In genomic region chr4:184475096-184475461, GRCh38 we compare ENCODE assay signal across 7 cellular contexts. TPM values are rescaled to one million over a fixed set of nuclear protein-coding genes. Genes with fewer than 3 reads are reported as not detected.
DNase-seq lines count a peak whose midpoint lies in the region; ATAC-seq and TF ChIP-seq lines count a peak whose summit lies in the region.

No MANE protein-coding gene starts in this region.

- H3K4me2 ChIP-seq in HCT116 (ENCODE audit: low read length), result peak overlapping the region; percentile 82
- peak overlapping the region; percentile 88 for H3K4me2 ChIP-seq in neural cell (ENCODE audit: low read length)

- TF ChIP-seq POLR2A in HCT116 (IDR thresholded peaks at IDR 0.05; ENCODE audit: borderline replicate concordance, extremely low read depth, insufficient read depth, insufficient read length), result no peak

- H2AFZ ChIP-seq in HCT116 (ENCODE audit: low read depth, low read length, poor library complexity, severe bottlenecking) (no peak overlapping the region), neural cell (ENCODE audit: low read depth, low read length) (no peak overlapping the region)

- ATAC-seq in GM18498 (IDR thresholded peaks at IDR 0.05; ENCODE audit: unreplicated experiment) (peak; percentile 21), HCT116 (peak; percentile 28), thoracic aorta (ENCODE audit: insufficient number of reproducible peaks, low FRiP score, low read depth) (no peak)

- H3K4me1 Mint-ChIP-seq in activated T-helper 1 cell treated with anti-CD3 and anti-CD28 coated beads, Interleukin-12 subunit alpha, Interleukin-12 subunit beta, Interleukin-2, Interleukin-4 antibody, amounts not matched to agents 30 ng/mL and 10 ng/mL and 1 ng/mL, durations not matched to agents 14 hours and 24 hours and 36 hours (ENCODE audit: low read depth), result peaks cover 63% of the 10 kb centered on the region

- CTCF ChIA-PET in HCT116 (lab: Charles Lee), result no interaction called here

- H4K20me1 ChIP-seq in HCT116 (ENCODE audit: insufficient read depth), result no peaks in the 10 kb centered on the region
- H4K20me1 ChIP-seq in neural cell (ENCODE audit: insufficient read depth), result no peaks in the 10 kb centered on the region

- intact Hi-C loops in HCT116 (cut with micrococcal nuclease), result no loop called here
- intact Hi-C loops in activated T-helper 1 cell treated with anti-CD3 and anti-CD28 coated beads, Interleukin-12 subunit alpha, Interleukin-12 subunit beta, Interleukin-2, Interleukin-4 antibody, amounts not matched to agents 30 ng/mL and 10 ng/mL and 1 ng/mL, durations not matched to agents 14 hours and 24 hours and 36 hours (cut with micrococcal nuclease), result loop anchor here (1.0 to 10.0 kb wide), 3 partner anchors 31 to 350 kb away; partner anchors contain the start of gene ACSL1

- H3K9me2 ChIP-seq in HCT116 (ENCODE audit: insufficient read depth) (no peaks in the 10 kb centered on the region), neural cell (ENCODE audit: insufficient read depth, low read length) (no peaks in the 10 kb centered on the region)

- H3K4me3 ChIP-seq in HCT116 (replicated peaks in 1 of 2; ENCODE audit: low read depth in 1 of 2, low read length in 2 of 2) (peak overlapping the region; percentile 63 to 68), neural cell (ENCODE audit: low read length) (peak overlapping the region; percentile 88), thoracic aorta (peak overlapping the region; percentile 98)

- H3K9me3 ChIP-seq in HCT116 (ENCODE audit: control insufficient read depth in 1 of 2, insufficient read depth in 1 of 2, low read depth in 1 of 2, low read length in 2 of 2) (no peaks in the 10 kb centered on the region), neural cell (ENCODE audit: low read length) (no peaks in the 10 kb centered on the region), thoracic aorta (no peaks in the 10 kb centered on the region)

- H3K27me3 ChIP-seq in HCT116 (ENCODE audit: insufficient read depth, low read length) (no peaks in the 10 kb centered on the region), neural cell (ENCODE audit: insufficient read depth, low read depth, low read length) (peaks cover 2% of the 10 kb centered on the region), thoracic aorta (replicated peaks; ENCODE audit: insufficient read depth) (no peaks in the 10 kb centered on the region)

- H3K4me1 ChIP-seq in HCT116 (ENCODE audit: control insufficient read depth in 1 of 2, insufficient read depth in 2 of 2, low read length in 2 of 2) (peaks cover 0 to 13% of the 10 kb centered on the region in 2 experiments; a peak in 2 of 4 replicates), thoracic aorta (ENCODE audit: control insufficient read depth in 1 of 2, low read depth in 2 of 2) (peaks cover 24 to 44% of the 10 kb centered on the region in 2 donors)

- no peaks in the 10 kb centered on the region for H3F3A ChIP-seq in neural cell (ENCODE audit: insufficient read depth, low read length, poor library complexity, severe bottlenecking)

- peak overlapping the region; percentile 96 for H3K27ac Mint-ChIP-seq in activated T-helper 1 cell treated with anti-CD3 and anti-CD28 coated beads, Interleukin-12 subunit alpha, Interleukin-12 subunit beta, Interleukin-2, Interleukin-4 antibody, amounts not matched to agents 30 ng/mL and 10 ng/mL and 1 ng/mL, durations not matched to agents 14 hours and 24 hours and 36 hours

- TF ChIP-seq CTCF in HCT116 (IDR thresholded peaks at IDR 0.05 in 2 of 3, conservative IDR thresholded peaks at IDR 0.05 in 1 of 3; ENCODE audit: borderline replicate concordance in 1 of 3, insufficient read depth in 1 of 3, low read depth in 2 of 3, low read length in 2 of 3) (no peak), neural cell (IDR thresholded peaks at IDR 0.05; ENCODE audit: poor library complexity, severe bottlenecking) (no peak), thoracic aorta (IDR thresholded peaks at IDR 0.05) (no peak)

- RAD21 ChIA-PET in HCT116 (lab: Charles Lee; ENCODE audit: low non-redundant PET in 1 of 2, low total read pairs in 2 of 2, uncharacterized antibody in 2 of 2, unreplicated experiment in 2 of 2), result interaction anchor here in 1 of 2 experiments (0.9 kb wide), 1 partner anchor 211 kb away, joined by 4 read pairs; no protein-coding TSS in a partner anchor

- H3K4me3 Mint-ChIP-seq in activated T-helper 1 cell treated with anti-CD3 and anti-CD28 coated beads, Interleukin-12 subunit alpha, Interleukin-12 subunit beta, Interleukin-2, Interleukin-4 antibody, amounts not matched to agents 30 ng/mL and 10 ng/mL and 1 ng/mL, durations not matched to agents 14 hours and 24 hours and 36 hours, result peak overlapping the region; percentile 97

- POLR2A ChIA-PET in HCT116 (lab: Charles Lee), result interaction anchor here (0.9 kb wide), 2 partner anchors 62 to 211 kb away, joined by 3 read pairs; no protein-coding TSS in a partner anchor

- peaks cover 31% of the 10 kb centered on the region for H3K36me3 Mint-ChIP-seq in activated T-helper 1 cell treated with anti-CD3 and anti-CD28 coated beads, Interleukin-12 subunit alpha, Interleukin-12 subunit beta, Interleukin-2, Interleukin-4 antibody, amounts not matched to agents 30 ng/mL and 10 ng/mL and 1 ng/mL, durations not matched to agents 14 hours and 24 hours and 36 hours (ENCODE audit: low read depth)

- H3K79me2 ChIP-seq in HCT116 (ENCODE audit: insufficient read depth, low read length), result peaks cover 15% of the 10 kb centered on the region; the same call in 1 of the 2 replicates
- H3K79me2 ChIP-seq in neural cell (replicated peaks; ENCODE audit: insufficient read depth, low read length), result peaks cover 11% of the 10 kb centered on the region

- TSS peak; percentile 82 for BruUV-seq in HCT116 (replicated peaks; lab: Mats Ljungman, UMichigan)

- H3K36me3 ChIP-seq in HCT116 (ENCODE audit: control insufficient read depth in 1 of 2, insufficient read depth in 2 of 2, low read length in 2 of 2) (no peaks in the 10 kb centered on the region), neural cell (ENCODE audit: insufficient read depth, low read length) (no peaks in the 10 kb centered on the region), thoracic aorta (no peaks in the 10 kb centered on the region)

- TF ChIP-seq RAD21 in HCT116 (IDR thresholded peaks at IDR 0.05; ENCODE audit: low read depth), result no peak
- TF ChIP-seq RAD21 in neural cell (conservative IDR thresholded peaks at IDR 0.05), result no peak

- DNase-seq in HCT116 (ENCODE audit: low read depth, low spot score) (no peak), NAMALWA (ENCODE audit: low spot score) (peak; percentile 65), fibroblast of peridontal ligament (ENCODE audit: extremely low read depth) (peak; percentile 61), thoracic aorta (ENCODE audit: low spot score) (peak; percentile 42)
- DNase-seq in activated T-helper 1 cell treated with anti-CD3 and anti-CD28 coated beads, Interleukin-12 subunit alpha, Interleukin-12 subunit beta, Interleukin-2, Interleukin-4 antibody, amounts not matched to agents 30 ng/mL and 10 ng/mL and 1 ng/mL, durations not matched to agents 14 hours and 24 hours and 36 hours (ENCODE audit: low spot score), result peak; percentile 52

- H3K27ac ChIP-seq in HCT116 (ENCODE audit: low read depth, low read length) (peak overlapping the region; percentile 69), neural cell (ENCODE audit: low read length) (no peak overlapping the region), thoracic aorta (peak overlapping the region; percentile 96 to 97)

- no peaks in the 10 kb centered on the region for H3K27me3 Mint-ChIP-seq in activated T-helper 1 cell treated with anti-CD3 and anti-CD28 coated beads, Interleukin-12 subunit alpha, Interleukin-12 subunit beta, Interleukin-2, Interleukin-4 antibody, amounts not matched to agents 30 ng/mL and 10 ng/mL and 1 ng/mL, durations not matched to agents 14 hours and 24 hours and 36 hours (ENCODE audit: insufficient read depth)

- H3K9me3 Mint-ChIP-seq in activated T-helper 1 cell treated with anti-CD3 and anti-CD28 coated beads, Interleukin-12 subunit alpha, Interleukin-12 subunit beta, Interleukin-2, Interleukin-4 antibody, amounts not matched to agents 30 ng/mL and 10 ng/mL and 1 ng/mL, durations not matched to agents 14 hours and 24 hours and 36 hours, result no peaks in the 10 kb centered on the region

- no peak for TF ChIP-seq EP300 in neural cell (conservative IDR thresholded peaks at IDR 0.05; ENCODE audit: poor library complexity, severe bottlenecking)

- peak overlapping the region; percentile 68 for H3K9ac ChIP-seq in HCT116 (ENCODE audit: low read length)
- peak overlapping the region; percentile 74 for H3K9ac ChIP-seq in neural cell (ENCODE audit: low read length)

TF ChIP-seq in neural cell, 6 proteins besides CTCF, POLR2A, EP300 and RAD21 (continues in another document):
- TF ChIP-seq TAF1 (IDR thresholded peaks at IDR 0.05; ENCODE audit: low read depth), result no peak
- no peak for TF ChIP-seq REST (IDR thresholded peaks at IDR 0.05; ENCODE audit: borderline replicate concordance)
- TF ChIP-seq SMC3 (conservative IDR thresholded peaks at IDR 0.05; ENCODE audit: poor library complexity), result no peak

RNA-seq across cellular contexts. Expression of gene IRF2, which starts 0.7 kb away (rescaled TPM):
- total RNA-seq in HCT116 (2021; ENCODE audit: unreplicated experiment) (10.6 TPM), thoracic aorta (10 to 100 TPM; 35.3 to 68.0 TPM)
- 4.6 and 4.8 TPM in 2 replicates for polyA plus RNA-seq in HCT116 (2012)
- total RNA-seq in activated T-helper 1 cell treated with anti-CD3 and anti-CD28 coated beads, Interleukin-12 subunit alpha, Interleukin-12 subunit beta, Interleukin-2, Interleukin-4 antibody, amounts not matched to agents 30 ng/mL and 10 ng/mL and 1 ng/mL, durations not matched to agents 14 hours and 24 hours and 36 hours, result 64.2 and 75.8 TPM in 2 replicates
- polyA plus RNA-seq in neural cell, result 1.4 and 5.7 TPM in 2 replicates
- 5.6 and 9.1 TPM in 2 replicates for polyA minus RNA-seq in neural cell
